In the genomic region with DNA sequence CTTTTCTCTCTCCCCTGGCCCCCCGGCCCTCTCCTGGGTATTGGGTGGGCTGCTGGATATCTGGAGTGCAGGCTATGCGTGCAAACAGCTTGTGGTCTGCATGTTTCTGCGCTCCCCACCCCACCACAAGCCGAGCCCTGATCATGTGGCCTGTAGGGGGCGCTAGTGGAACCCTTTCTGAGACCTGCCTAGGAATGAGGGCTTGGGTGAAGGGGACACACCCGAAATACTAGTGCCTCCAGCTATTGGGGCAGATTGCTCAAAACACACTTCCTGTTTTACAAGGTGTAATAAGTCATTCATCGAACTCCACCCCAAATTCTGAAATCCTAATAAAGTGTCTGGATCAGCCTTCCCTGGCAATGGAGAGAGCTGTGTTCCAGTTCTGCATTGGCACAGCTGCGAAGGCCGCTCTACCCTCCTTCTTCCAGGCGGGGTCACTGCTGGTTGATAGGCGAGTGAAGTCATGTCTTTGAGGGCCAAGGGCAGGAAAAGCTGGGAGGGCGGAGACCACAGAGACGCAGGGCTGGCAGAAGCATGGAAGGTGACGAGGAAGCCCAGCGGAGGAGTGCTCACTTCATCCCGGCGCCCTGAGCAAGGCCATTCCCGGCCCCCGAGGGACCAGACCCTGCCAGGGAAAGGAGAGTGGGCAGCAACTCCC, we compare ENCODE assay signal across 1 cellular context.
TF ChIP-seq lines count a peak whose summit lies in the region.

No MANE protein-coding gene starts in this region.

TF ChIP-seq in endothelial cell of umbilical vein, 7 proteins besides CTCF, POLR2A, EP300 and RAD21:
- TF ChIP-seq POLR2AphosphoS5 (IDR thresholded peaks at IDR 0.05; ENCODE audit: insufficient read depth, low read depth, low read length), result no peak
- TF ChIP-seq MYC (IDR thresholded peaks at IDR 0.05; ENCODE audit: low read depth, low read length), result no peak
- TF ChIP-seq, protein P1, sequence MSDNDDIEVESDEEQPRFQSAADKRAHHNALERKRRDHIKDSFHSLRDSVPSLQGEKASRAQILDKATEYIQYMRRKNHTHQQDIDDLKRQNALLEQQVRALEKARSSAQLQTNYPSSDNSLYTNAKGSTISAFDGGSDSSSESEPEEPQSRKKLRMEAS (IDR thresholded peaks at IDR 0.05; ENCODE audit: insufficient read depth, insufficient read length), result no peak
- no peak for TF ChIP-seq JUN (IDR thresholded peaks at IDR 0.05; ENCODE audit: borderline replicate concordance, insufficient read depth, insufficient read length, low read depth)
- no peak for TF ChIP-seq GATA2 (IDR thresholded peaks at IDR 0.05; ENCODE audit: insufficient read depth, insufficient read length, low read depth, low read length)
- no peak for TF ChIP-seq FOS (IDR thresholded peaks at IDR 0.05; ENCODE audit: borderline replicate concordance, insufficient read depth, low read length)
- TF ChIP-seq EZH2 (IDR thresholded peaks at IDR 0.05; ENCODE audit: borderline replicate concordance, low read depth, low read length, severe bottlenecking), result no peak
TF ChIP-seq in endothelial cell of umbilical vein: peak in this region for 0.
